28 cellular contexts compared by ENCODE assay signal in genomic region chr4:15345134-15345533, GRCh38.
"Had no signal": no experiment of that assay in that cellular context is flagged by ENCODE, and none has a peak within 500 bp of the region (broad histone marks: within the 10 kb centered on the region; RNA-seq: fewer than 3 reads in every experiment).

No MANE protein-coding gene starts in this region.

- H3K27ac ChIP-seq: SK-N-MC, WERI-Rb-1 had no signal

- H3K4me1 Mint-ChIP-seq: activated naive CD4-positive, alpha-beta T cell treated with anti-CD3 and anti-CD28 coated beads, Interleukin-2, amount 10 ng/mL, durations not matched to agents 7 days and 5 days had no signal

- H3K36me3 ChIP-seq: WERI-Rb-1 had no signal

- H3K27ac Mint-ChIP-seq: activated CD8-positive, alpha-beta T cell treated with anti-CD3 and anti-CD28 coated beads for 36 hours; activated naive CD4-positive, alpha-beta T cell treated with anti-CD3 and anti-CD28 coated beads, Interleukin-2, amount 10 ng/mL, durations not matched to agents 7 days and 5 days; activated naive CD8-positive, alpha-beta T cell treated with anti-CD3 and anti-CD28 coated beads for 36 hours; activated T-cell treated with anti-CD3 and anti-CD28 coated beads, Interleukin-2, amount 50 U/mL, for 72 hours; activated T-helper 2 cell treated with anti-CD3 and anti-CD28 coated beads, Interferon-gamma antibody, Interleukin-2, Interleukin-4, amounts not matched to agents 10 μg/mL and 5 μg/mL and 100 μg/mL, durations not matched to agents 14 hours and 24 hours and 36 hours; T-cell had no signal

- H3K4me3 ChIP-seq: SK-N-MC had no signal

- DNase-seq: activated CD4-positive, alpha-beta T cell treated with anti-CD3 and anti-CD28 coated beads for 4 hours; activated CD8-positive, alpha-beta memory T cell treated with anti-CD3 and anti-CD28 coated beads, Interleukin-2, amount 50 U/mL, for 4 hours; activated CD8-positive, alpha-beta T cell treated with anti-CD3 and anti-CD28 coated beads for 36 hours; activated gamma-delta T cell treated with Interleukin-2 at 50 U/mL for 16 hours; activated naive CD4-positive, alpha-beta T cell treated with anti-CD3 and anti-CD28 coated beads, Interleukin-2, amount 10 ng/mL, durations not matched to agents 7 days and 5 days; activated naive CD8-positive, alpha-beta T cell treated with anti-CD3 and anti-CD28 coated beads for 36 hours; activated T-cell treated with anti-CD3 and anti-CD28 coated beads, Interleukin-2, amount 50 U/mL, for 72 hours; cerebellar nuclear complex; NCI-H1092; NCI-H1417; NCI-H1694; NCI-H2029; NCI-H2107; NCI-H2171 treated with DMSO at 0.1 percent for 48 hours; NCI-H226; NCI-H526 treated with DMSO at 0.1 percent for 48 hours; NCI-H82; OCI-M1; RPMI8226; T-cell; T-helper 2 cell; T1000; WERI-Rb-1 had no signal

- H3K36me3 Mint-ChIP-seq: activated naive CD4-positive, alpha-beta T cell treated with anti-CD3 and anti-CD28 coated beads, Interleukin-2, amount 10 ng/mL, durations not matched to agents 7 days and 5 days; activated naive CD8-positive, alpha-beta T cell treated with anti-CD3 and anti-CD28 coated beads for 36 hours; T-cell had no signal

- H3K27me3 Mint-ChIP-seq: activated CD8-positive, alpha-beta T cell treated with anti-CD3 and anti-CD28 coated beads for 36 hours; activated naive CD4-positive, alpha-beta T cell treated with anti-CD3 and anti-CD28 coated beads, Interleukin-2, amount 10 ng/mL, durations not matched to agents 7 days and 5 days had no signal

- H3K9me3 Mint-ChIP-seq: activated CD8-positive, alpha-beta T cell treated with anti-CD3 and anti-CD28 coated beads for 36 hours; activated naive CD4-positive, alpha-beta T cell treated with anti-CD3 and anti-CD28 coated beads, Interleukin-2, amount 10 ng/mL, durations not matched to agents 7 days and 5 days; activated naive CD8-positive, alpha-beta T cell treated with anti-CD3 and anti-CD28 coated beads for 36 hours; activated T-cell treated with anti-CD3 and anti-CD28 coated beads, Interleukin-2, amount 50 U/mL, for 72 hours; activated T-helper 2 cell treated with anti-CD3 and anti-CD28 coated beads, Interferon-gamma antibody, Interleukin-2, Interleukin-4, amounts not matched to agents 10 μg/mL and 5 μg/mL and 100 μg/mL, durations not matched to agents 14 hours and 24 hours and 36 hours; T-cell had no signal

- H3K4me3 Mint-ChIP-seq: activated CD8-positive, alpha-beta T cell treated with anti-CD3 and anti-CD28 coated beads for 36 hours; activated naive CD4-positive, alpha-beta T cell treated with anti-CD3 and anti-CD28 coated beads, Interleukin-2, amount 10 ng/mL, durations not matched to agents 7 days and 5 days; activated naive CD8-positive, alpha-beta T cell treated with anti-CD3 and anti-CD28 coated beads for 36 hours; activated T-cell treated with anti-CD3 and anti-CD28 coated beads, Interleukin-2, amount 50 U/mL, for 72 hours; T-cell had no signal

- ATAC-seq: activated CD4-positive, CD25-positive, alpha-beta regulatory T cell treated with anti-CD3 and anti-CD28 coated beads, Interleukin-2, amount 50 U/mL, for 24 hours; activated CD8-positive, alpha-beta T cell treated with anti-CD3 and anti-CD28 coated beads for 36 hours; activated T-cell treated with anti-CD3 and anti-CD28 coated beads, Interleukin-2, amount 50 U/mL, for 72 hours; Panc1; Right ventricle myocardium inferior; T-cell had no signal
